ENCODE assay signal across 8 cellular contexts in genomic region chr18:56789004-56789888, GRCh38.
DNase-seq lines count a peak whose midpoint lies in the region; ATAC-seq and TF ChIP-seq lines count a peak whose summit lies in the region.

No MANE protein-coding gene starts in this region.

- H3K27ac ChIP-seq in liver (ENCODE audit: low read depth in 1 of 2, low read length in 2 of 2) = peak overlapping the region; percentile 18 to 35

- H3K4me1 Mint-ChIP-seq in activated CD4-positive, alpha-beta T cell treated with anti-CD3 and anti-CD28 coated beads, Interleukin-2, amount 10 ng/mL, durations not matched to agents 7 days and 5 days = no peaks in the 10 kb centered on the region

- TF ChIP-seq RAD21 in liver (IDR thresholded peaks at IDR 0.05) = peak in 1 of 2 donors; percentile 58

- no peaks in the 10 kb centered on the region for H3K9me3 ChIP-seq in liver (ENCODE audit: control insufficient read depth in 4 of 4, low read length in 3 of 4)

- no peaks in the 10 kb centered on the region for H3K27me3 ChIP-seq in liver (ENCODE audit: control insufficient read depth in 4 of 4, insufficient read depth in 4 of 4, low read length in 3 of 4)

- WGBS in liver = 85% methylated on average over 9 of the region's 9 CpGs

- no peak overlapping the region for H3K9ac ChIP-seq in liver (ENCODE audit: low read depth in 1 of 2, low read length in 2 of 2)

- intact Hi-C loops in sciatic nerve (cut with DNase I) = no loop called here

- CTCF ChIA-PET in activated CD4-positive, alpha-beta T cell treated with anti-CD3 and anti-CD28 coated beads, Interleukin-2, amount 10 ng/mL, durations not matched to agents 7 days and 5 days (lab: Charles Lee) = interaction anchor here (0.8 to 1.5 kb wide), 3 partner anchors 8 to 207 kb away, joined by 3 to 5 read pairs (median 3); partner anchors contain the start of gene WDR7

- H3K27ac Mint-ChIP-seq in activated CD4-positive, alpha-beta T cell treated with anti-CD3 and anti-CD28 coated beads, Interleukin-2, amount 10 ng/mL, durations not matched to agents 7 days and 5 days = no peak overlapping the region

- H3K36me3 Mint-ChIP-seq in activated CD4-positive, alpha-beta T cell treated with anti-CD3 and anti-CD28 coated beads, Interleukin-2, amount 10 ng/mL, durations not matched to agents 7 days and 5 days (ENCODE audit: low read depth) = no peaks in the 10 kb centered on the region

- no peaks in the 10 kb centered on the region for H3K4me1 ChIP-seq in liver (ENCODE audit: control insufficient read depth in 4 of 4, insufficient read depth in 4 of 4, low read length in 3 of 4)

- H3K4me3 Mint-ChIP-seq in activated CD4-positive, alpha-beta T cell treated with anti-CD3 and anti-CD28 coated beads, Interleukin-2, amount 10 ng/mL, durations not matched to agents 7 days and 5 days = no peak overlapping the region

- peaks cover 0 to 2% (median 0%) of the 10 kb centered on the region in 4 donors for H3K36me3 ChIP-seq in liver (ENCODE audit: control insufficient read depth in 4 of 4, insufficient read depth in 3 of 4, low read depth in 1 of 4, low read length in 3 of 4)

- H3K27me3 Mint-ChIP-seq in activated CD4-positive, alpha-beta T cell treated with anti-CD3 and anti-CD28 coated beads, Interleukin-2, amount 10 ng/mL, durations not matched to agents 7 days and 5 days = no peaks in the 10 kb centered on the region

- peak; percentile 7 for TF ChIP-seq CTCF in liver (IDR thresholded peaks at IDR 0.05; ENCODE audit: low read depth, low read length, missing input control)

- ATAC-seq in sciatic nerve (no peak), HG03025 (IDR thresholded peaks at IDR 0.05; ENCODE audit: low FRiP score, unreplicated experiment) (no peak), GM21723 (IDR thresholded peaks at IDR 0.05; ENCODE audit: unreplicated experiment) (no peak)

- POLR2A ChIA-PET in activated CD4-positive, alpha-beta T cell treated with anti-CD3 and anti-CD28 coated beads, Interleukin-2, amount 10 ng/mL, durations not matched to agents 7 days and 5 days (lab: Charles Lee) = no interaction called here

- H3K4me3 ChIP-seq in liver (ENCODE audit: low read depth in 1 of 3, low read length in 3 of 3) = no peak overlapping the region

- H3K9me3 Mint-ChIP-seq in activated CD4-positive, alpha-beta T cell treated with anti-CD3 and anti-CD28 coated beads, Interleukin-2, amount 10 ng/mL, durations not matched to agents 7 days and 5 days = no peaks in the 10 kb centered on the region

- peak; percentile 25 for DNase-seq in activated CD4-positive, alpha-beta T cell treated with anti-CD3 and anti-CD28 coated beads, Interleukin-2, amount 10 ng/mL, durations not matched to agents 7 days and 5 days
- no peak for DNase-seq in activated CD4-positive, alpha-beta T cell treated with anti-CD3 and anti-CD28 coated beads, Interleukin-2, amount 50 U/mL, for 1 hour
- peak; percentile 34 for DNase-seq in LHCN-M2 (ENCODE audit: low read depth)
- peak; percentile 25 for DNase-seq in activated naive CD4-positive, alpha-beta T cell treated with anti-CD3 and anti-CD28 coated beads, Interleukin-2, amount 50 U/mL, for 16 hours
- no peak for DNase-seq in sciatic nerve (ENCODE audit: low spot score)

TF ChIP-seq in liver, 16 proteins besides CTCF, POLR2A, EP300 and RAD21:
- TF ChIP-seq YY1 (IDR thresholded peaks at IDR 0.05) = no peak

Comparison
In these comparisons a context has a peak if more than half of its experiments do, and no peak if none do; other contexts are left out.
1. DNase-seq: peak in activated CD4-positive, alpha-beta T cell treated with anti-CD3 and anti-CD28 coated beads, Interleukin-2, amount 10 ng/mL, durations not matched to agents 7 days and 5 days (single experiment), LHCN-M2 (single experiment) and activated naive CD4-positive, alpha-beta T cell treated with anti-CD3 and anti-CD28 coated beads, Interleukin-2, amount 50 U/mL, for 16 hours (single experiment); none in activated CD4-positive, alpha-beta T cell treated with anti-CD3 and anti-CD28 coated beads, Interleukin-2, amount 50 U/mL, for 1 hour (single experiment) and sciatic nerve (single experiment).